13 cellular contexts compared by ENCODE assay signal in genomic region chr22:48369789-48370507, GRCh38.
DNase-seq lines count a peak whose midpoint lies in the region; ATAC-seq and TF ChIP-seq lines count a peak whose summit lies in the region.
"Had no signal": no experiment of that assay in that cellular context is flagged by ENCODE, and none has a peak within 500 bp of the region (broad histone marks: within the 10 kb centered on the region; RNA-seq: fewer than 3 reads in every experiment).

No MANE protein-coding gene starts in this region.

- H3K4me2 ChIP-seq in SK-N-SH: no peak overlapping the region
- H3K4me2 ChIP-seq: PC-9 had no signal

- no peak overlapping the region for H2AFZ ChIP-seq in SK-N-SH (ENCODE audit: low read depth)
- H2AFZ ChIP-seq: PC-9 had no signal

- no peaks in the 10 kb centered on the region for H3F3A ChIP-seq in SK-N-SH (replicated peaks; ENCODE audit: insufficient read depth)

- no peak for TF ChIP-seq RAD21 in SK-N-SH (IDR thresholded peaks at IDR 0.05; ENCODE audit: low read length)

- peak; percentile 94 for ATAC-seq in left lung
- ATAC-seq in HG02840 (IDR thresholded peaks at IDR 0.05; ENCODE audit: low FRiP score, unreplicated experiment): no peak
- no peak for ATAC-seq in gastroesophageal sphincter

- TF ChIP-seq EP300 in SK-N-SH (IDR thresholded peaks at IDR 0.05; ENCODE audit: borderline replicate concordance in 1 of 2, low read depth in 1 of 2, low read length in 1 of 2) (no peak), gastroesophageal sphincter (IDR thresholded peaks at IDR 0.05) (no peak)

- peak; percentile 3 for DNase-seq in NCI-H146 (lab: John Stamatoyannopoulos, UW)
- DNase-seq in NCI-H146 treated with DMSO at 0.1 percent for 48 hours (lab: John Stamatoyannopoulos, UW; ENCODE audit: unreplicated experiment): no peak
- peak; percentile 94 for DNase-seq in NCI-H748 treated with DMSO at 0.1 percent for 48 hours (lab: John Stamatoyannopoulos, UW)
- peak in 1 of 2 donors; percentile 63 for DNase-seq in left lung
- DNase-seq in stromal cell of bone marrow (ENCODE audit: low read depth): peak; percentile 2
- no peak for DNase-seq in SK-N-SH
- DNase-seq: 8988T; CD4-positive, alpha-beta memory T cell; HCEC 1CT; PC-9; stimulated activated naive CD4-positive, alpha-beta T cell treated with Interleukin-2 at 50 U/mL for 16 hours had no signal

- H3K4me3 ChIP-seq in left lung: no peak overlapping the region
- H3K4me3 ChIP-seq in SK-N-SH (ENCODE audit: low read depth in 2 of 2, low read length in 1 of 2): no peak overlapping the region
- no peak overlapping the region for H3K4me3 ChIP-seq in gastroesophageal sphincter
- H3K4me3 ChIP-seq: PC-9 had no signal

- H3K27ac ChIP-seq in left lung (no peak overlapping the region), SK-N-SH (ENCODE audit: low read depth in 2 of 2, low read length in 1 of 2) (no peak overlapping the region), gastroesophageal sphincter (no peak overlapping the region)
- H3K27ac ChIP-seq: PC-9 had no signal

- H3K27me3 ChIP-seq in left lung (no peaks in the 10 kb centered on the region), SK-N-SH (ENCODE audit: insufficient read depth) (no peaks in the 10 kb centered on the region), gastroesophageal sphincter (peaks cover 18% of the 10 kb centered on the region)

- CTCF ChIA-PET in SK-N-SH (lab: Yijun Ruan, JAX): no interaction called here

- no peaks in the 10 kb centered on the region for H3K9me2 ChIP-seq in SK-N-SH

- intact Hi-C loops in left lung (cut with DNase I): no loop called here

- no peaks in the 10 kb centered on the region for H3K36me3 ChIP-seq in left lung
- no peaks in the 10 kb centered on the region for H3K36me3 ChIP-seq in SK-N-SH (replicated peaks in 1 of 2; ENCODE audit: control insufficient read depth in 1 of 2, insufficient read depth in 2 of 2, low read length in 1 of 2)
- no peaks in the 10 kb centered on the region for H3K36me3 ChIP-seq in gastroesophageal sphincter

- H3K79me2 ChIP-seq in SK-N-SH (ENCODE audit: insufficient read depth): no peaks in the 10 kb centered on the region

- H4K20me1 ChIP-seq in SK-N-SH (ENCODE audit: insufficient read depth): no peaks in the 10 kb centered on the region

- no peak overlapping the region for H3K9ac ChIP-seq in SK-N-SH

- POLR2A ChIA-PET in SK-N-SH (lab: Yijun Ruan, JAX): no interaction called here

- TF ChIP-seq POLR2A in gastroesophageal sphincter (IDR thresholded peaks at IDR 0.05): no peak

- TF ChIP-seq CTCF in left lung (IDR thresholded peaks at IDR 0.05): no peak
- TF ChIP-seq CTCF in SK-N-SH (IDR thresholded peaks at IDR 0.05): no peak
- TF ChIP-seq CTCF in gastroesophageal sphincter (IDR thresholded peaks at IDR 0.05): no peak

- H3K4me1 ChIP-seq in left lung (peaks cover 6 to 10% of the 10 kb centered on the region in 2 donors), SK-N-SH (ENCODE audit: control insufficient read depth in 1 of 2, insufficient read depth in 2 of 2, low read depth in 1 of 2, low read length in 1 of 2) (no peaks in the 10 kb centered on the region), gastroesophageal sphincter (peaks cover 0 to 10% (median 0%) of the 10 kb centered on the region in 3 donors)

- WGBS in SK-N-SH (ENCODE audit: low lambda C conversion rate): 13% methylated on average over 9 of the region's 17 CpGs
- 0 to 39% methylated on average over 5 to 6 of the region's 17 CpGs for WGBS in gastroesophageal sphincter (ENCODE audit: low coverage in 1 of 2), 2 donors

- no peaks in the 10 kb centered on the region for H3K9me3 ChIP-seq in left lung
- H3K9me3 ChIP-seq in SK-N-SH: no peaks in the 10 kb centered on the region
- H3K9me3 ChIP-seq in gastroesophageal sphincter: no peaks in the 10 kb centered on the region

TF ChIP-seq in SK-N-SH, 30 proteins besides CTCF, POLR2A, EP300 and RAD21:
- TF ChIP-seq FOSL2 (IDR thresholded peaks at IDR 0.05; ENCODE audit: borderline replicate concordance, low read depth) (no peak), RFX5 (IDR thresholded peaks at IDR 0.05; ENCODE audit: low read length) (no peak), GATA2 (CRISPR knock-in tag; IDR thresholded peaks at IDR 0.05) (no peak), FOXM1 (IDR thresholded peaks at IDR 0.05; ENCODE audit: low read depth) (no peak), PBX3 (IDR thresholded peaks at IDR 0.05) (no peak), SMC3 (IDR thresholded peaks at IDR 0.05; ENCODE audit: low read depth, low read length) (no peak), CHD2 (IDR thresholded peaks at IDR 0.05; ENCODE audit: low read length, partially characterized antibody) (no peak), JUND (IDR thresholded peaks at IDR 0.05) (no peak), POLR2AphosphoS5 (IDR thresholded peaks at IDR 0.05; ENCODE audit: low read depth, low read length) (no peak), GABPA (IDR thresholded peaks at IDR 0.05; ENCODE audit: low read depth) (no peak), RXRA (IDR thresholded peaks at IDR 0.05; ENCODE audit: borderline replicate concordance, low read depth) (no peak), TAF1 (IDR thresholded peaks at IDR 0.05; ENCODE audit: borderline replicate concordance, low read depth, low read length) (no peak), MXI1 (IDR thresholded peaks at IDR 0.05; ENCODE audit: low read depth, low read length) (no peak), USF2 (IDR thresholded peaks at IDR 0.05; ENCODE audit: borderline replicate concordance, low read depth, low read length) (no peak), NRF1 (IDR thresholded peaks at IDR 0.05; ENCODE audit: low read depth, low read length) (no peak), ELF1 (IDR thresholded peaks at IDR 0.05) (no peak), EZH2phosphoT487 (IDR thresholded peaks at IDR 0.05; ENCODE audit: borderline replicate concordance, low read depth) (no peak)
- TF ChIP-seq, protein P1, sequence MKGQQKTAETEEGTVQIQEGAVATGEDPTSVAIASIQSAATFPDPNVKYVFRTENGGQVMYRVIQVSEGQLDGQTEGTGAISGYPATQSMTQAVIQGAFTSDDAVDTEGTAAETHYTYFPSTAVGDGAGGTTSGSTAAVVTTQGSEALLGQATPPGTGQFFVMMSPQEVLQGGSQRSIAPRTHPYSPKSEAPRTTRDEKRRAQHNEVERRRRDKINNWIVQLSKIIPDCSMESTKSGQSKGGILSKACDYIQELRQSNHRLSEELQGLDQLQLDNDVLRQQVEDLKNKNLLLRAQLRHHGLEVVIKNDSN (IDR thresholded peaks at IDR 0.05; ENCODE audit: borderline replicate concordance, low read depth): no peak

Comparison
In these comparisons a context has a peak if more than half of its experiments do, and no peak if none do; other contexts are left out.
1. DNase-seq: peak in NCI-H146 (single experiment), NCI-H748 treated with DMSO at 0.1 percent for 48 hours (single experiment) and stromal cell of bone marrow (single experiment); none in NCI-H146 treated with DMSO at 0.1 percent for 48 hours (single experiment) and SK-N-SH (single experiment).